In genomic region chr6:44737349-44737748, GRCh38 we compare ENCODE assay signal across 23 cellular contexts.
A peak's percentile ranks its signal among the peaks of the same experiment; 100 is the strongest.
DNase-seq lines count a peak whose midpoint lies in the region; ATAC-seq, FAIRE-seq and TF ChIP-seq lines count a peak whose summit lies in the region.
"Had no signal": no experiment of that assay in that cellular context is flagged by ENCODE, and none has a peak within 500 bp of the region (broad histone marks: within the 10 kb centered on the region; RNA-seq: fewer than 3 reads in every experiment).

No MANE protein-coding gene starts in this region.

- FAIRE-seq in H1 (lab: Jason Lieb, UNC) = no peak
- FAIRE-seq: H54 had no signal

- H3K4me2 ChIP-seq in H1 (ENCODE audit: insufficient read depth in 1 of 2, low read depth in 2 of 2, low read length in 2 of 2) (no peak overlapping the region), mesenchymal stem cell (ENCODE audit: low read length, poor library complexity, severe bottlenecking) (no peak overlapping the region)
- H3K4me2 ChIP-seq: KMS-11 had no signal

- H4K5ac ChIP-seq in H1 (ENCODE audit: insufficient read length, low read depth, low read length) = no peak overlapping the region

- no peak overlapping the region for H2BK120ac ChIP-seq in H1 (replicated peaks; ENCODE audit: low read depth, low read length)
- no peak overlapping the region for H2BK120ac ChIP-seq in mesenchymal stem cell (ENCODE audit: low read depth, low read length)

- H3K4ac ChIP-seq in H1 (replicated peaks; ENCODE audit: insufficient read length, low read depth, low read length) (no peak overlapping the region), mesenchymal stem cell (ENCODE audit: low read depth in 1 of 2, low read length in 2 of 2) (no peak overlapping the region)

- H2BK5ac ChIP-seq in H1 (ENCODE audit: low read depth, low read length) (no peak overlapping the region), mesenchymal stem cell (ENCODE audit: low read depth, low read length, poor library complexity, severe bottlenecking) (no peak overlapping the region)

- H3K27me3 ChIP-seq in H1 (replicated peaks in 1 of 4; ENCODE audit: control insufficient read depth in 3 of 4, extremely low read depth in 1 of 4, insufficient read depth in 3 of 4, low read length in 3 of 4) (no peaks in the 10 kb centered on the region), mesenchymal stem cell (ENCODE audit: control insufficient read depth in 1 of 2, insufficient read depth in 1 of 2, low read length in 2 of 2) (no peaks in the 10 kb centered on the region)
- H3K27me3 ChIP-seq: SJSA1 had no signal

- peaks cover 2% of the 10 kb centered on the region for H3K36me3 Mint-ChIP-seq in osteocyte (ENCODE audit: unreplicated experiment)

- TF ChIP-seq RAD21 in H1 (IDR thresholded peaks at IDR 0.05 in 1 of 2, conservative IDR thresholded peaks at IDR 0.05 in 1 of 2; ENCODE audit: low read depth in 2 of 2, low read length in 2 of 2) = no peak

- H3K9me3 ChIP-seq in H1 (ENCODE audit: insufficient read depth in 2 of 2, low read depth in 1 of 2, low read length in 1 of 2) = no peaks in the 10 kb centered on the region
- no peaks in the 10 kb centered on the region for H3K9me3 ChIP-seq in mesenchymal stem cell (ENCODE audit: control insufficient read depth, low read length)
- H3K9me3 ChIP-seq: SJSA1 had no signal

- H3K79me2 ChIP-seq in H1 (ENCODE audit: control insufficient read depth in 1 of 2, insufficient read depth in 2 of 2, low read length in 2 of 2) = no peaks in the 10 kb centered on the region

- WGBS in H1 (ENCODE audit: extremely low coverage in 1 of 2, insufficient coverage in 1 of 2, insufficient read length in 1 of 2, insufficient replicate concordance in 2 of 2, low coverage in 1 of 2, low lambda C conversion rate in 2 of 2, missing lambda C conversion rate in 1 of 2), 2 experiments = 88% methylated on average over 9 of the region's 9 CpGs; no CpG with 5 or more reads in 1 of the 2 experiments
- WGBS in mesenchymal stem cell = 100% methylated on average over 1 of the region's 9 CpGs

- H3K79me1 ChIP-seq in H1 (ENCODE audit: low read depth, low read length) = no peaks in the 10 kb centered on the region
- H3K79me1 ChIP-seq in mesenchymal stem cell (replicated peaks; ENCODE audit: low read length, poor library complexity, severe bottlenecking) = no peaks in the 10 kb centered on the region

- H3K9ac ChIP-seq in H1 (replicated peaks in 1 of 4; ENCODE audit: extremely low read depth in 1 of 4, low read depth in 3 of 4, low read length in 3 of 4) (no peak overlapping the region), mesenchymal stem cell (ENCODE audit: low read length) (no peak overlapping the region)
- H3K9ac ChIP-seq: KMS-11 had no signal

- H3K4me3 ChIP-seq in H1 (ENCODE audit: extremely low read depth in 1 of 4, insufficient read depth in 2 of 4, low read depth in 3 of 4, low read length in 4 of 4) = no peak overlapping the region
- H3K4me3 ChIP-seq in mesenchymal stem cell (ENCODE audit: insufficient read depth in 1 of 2, low read depth in 1 of 2, low read length in 2 of 2) = no peak overlapping the region
- H3K4me3 ChIP-seq: SJSA1 had no signal

- no peak for DNase-seq in H1 (ENCODE audit: low read depth in 1 of 2, low spot score in 2 of 2)
- DNase-seq in osteocyte (ENCODE audit: extremely low spot score, unreplicated experiment) = peak; percentile 51
- DNase-seq in iPS-NIHi7 (ENCODE audit: extremely low spot score) = no peak
- DNase-seq in mesenchymal stem cell = no peak
- DNase-seq in GM03348 (ENCODE audit: low spot score) = no peak
- DNase-seq in LoVo (ENCODE audit: low spot score) = no peak
- DNase-seq: EL, GF-D8, IMR-90, NCI-H1105, NCI-H2081, NCI-H2171, NCI-H345, NCI-H524, NCI-H82, T-helper 1 cell had no signal

- no peak for TF ChIP-seq EP300 in H1 (IDR thresholded peaks at IDR 0.05; ENCODE audit: borderline replicate concordance in 1 of 2, low read depth in 2 of 2, low read length in 2 of 2)

- no peak overlapping the region for H4K8ac ChIP-seq in H1 (ENCODE audit: extremely low read depth, insufficient read depth, low read length)
- no peak overlapping the region for H4K8ac ChIP-seq in mesenchymal stem cell (ENCODE audit: low read length)

- TF ChIP-seq POLR2A in H1 (IDR thresholded peaks at IDR 0.05; ENCODE audit: control extremely low read depth in 1 of 2, low read depth in 2 of 2, low read length in 2 of 2) = no peak

- POLR2A ChIA-PET in H1 (lab: Charles Lee; ENCODE audit: partially characterized antibody) = no interaction called here

- no peak overlapping the region for H3K14ac ChIP-seq in H1 (ENCODE audit: insufficient read length)
- H3K14ac ChIP-seq in mesenchymal stem cell (ENCODE audit: low read length in 2 of 2) = no peak overlapping the region

- H3K23me2 ChIP-seq in H1 (ENCODE audit: low read depth, low read length) = no peaks in the 10 kb centered on the region

- H3K4me1 ChIP-seq in H1 (replicated peaks in 1 of 4; ENCODE audit: control insufficient read depth in 3 of 4, insufficient read depth in 4 of 4, low read length in 3 of 4) (peaks cover 0 to 10% (median 5%) of the 10 kb centered on the region in 4 experiments; a peak in 6 of 7 replicates), mesenchymal stem cell (ENCODE audit: control insufficient read depth, insufficient read depth, low read depth, low read length) (peaks cover 22% of the 10 kb centered on the region)

- no peak overlapping the region for H3K4me3 Mint-ChIP-seq in osteocyte (ENCODE audit: unreplicated experiment)

- CTCF ChIA-PET in H1 (lab: Charles Lee; ENCODE audit: partially characterized antibody) = no interaction called here

- H3K36me3 ChIP-seq in H1 (ENCODE audit: control insufficient read depth in 2 of 4, insufficient read depth in 4 of 4, low read length in 3 of 4) = no peaks in the 10 kb centered on the region
- no peaks in the 10 kb centered on the region for H3K36me3 ChIP-seq in mesenchymal stem cell (ENCODE audit: control insufficient read depth in 1 of 2, insufficient read depth in 2 of 2, low read depth in 1 of 2, low read length in 2 of 2)
- H3K36me3 ChIP-seq: SJSA1 had no signal

- H2AK5ac ChIP-seq in H1 (ENCODE audit: low read depth, low read length) (no peak overlapping the region), mesenchymal stem cell (ENCODE audit: low read length, severe bottlenecking) (no peak overlapping the region)

- no peak overlapping the region for H2BK20ac ChIP-seq in H1 (ENCODE audit: low read length)

- peaks cover 29% of the 10 kb centered on the region for H3K4me1 Mint-ChIP-seq in osteocyte (ENCODE audit: unreplicated experiment)

- H3K23ac ChIP-seq in H1 (ENCODE audit: insufficient read length) (no peak overlapping the region), mesenchymal stem cell (ENCODE audit: low read length in 2 of 2) (no peak overlapping the region)

- H3K27ac ChIP-seq in H1 (ENCODE audit: low read depth, low read length) (no peak overlapping the region), mesenchymal stem cell (ENCODE audit: low read length, poor library complexity, severe bottlenecking) (no peak overlapping the region)
- H3K27ac ChIP-seq: C4-2B, KMS-11, SJSA1 had no signal

- TF ChIP-seq CTCF in H1 (IDR thresholded peaks at IDR 0.05; ENCODE audit: control extremely low read depth in 1 of 3, insufficient read depth in 1 of 3, low read depth in 1 of 3, low read length in 3 of 3) = no peak
- no peak for TF ChIP-seq CTCF in osteocyte (IDR thresholded peaks at IDR 0.05)

- 0 out of 2 replicates have a peak overlapping the region, but pooled peaks have one; percentile 5 for H2AFZ ChIP-seq in H1 (ENCODE audit: low read length)
- H2AFZ ChIP-seq in mesenchymal stem cell (ENCODE audit: low read depth, low read length) = no peak overlapping the region

- H3K56ac ChIP-seq in H1 (replicated peaks; ENCODE audit: insufficient read length, low read depth, low read length) = no peak overlapping the region

- H3K9me3 Mint-ChIP-seq in osteocyte (ENCODE audit: unreplicated experiment) = no peaks in the 10 kb centered on the region

- H4K91ac ChIP-seq in H1 (replicated peaks; ENCODE audit: insufficient read length, low read length) = no peak overlapping the region
- no peak overlapping the region for H4K91ac ChIP-seq in mesenchymal stem cell (ENCODE audit: low read length)

- no peak overlapping the region for H3K27ac Mint-ChIP-seq in osteocyte (ENCODE audit: unreplicated experiment)

- no peak overlapping the region for H2BK12ac ChIP-seq in H1 (ENCODE audit: low read depth, low read length)
- H2BK12ac ChIP-seq in mesenchymal stem cell (ENCODE audit: low read length in 2 of 2) = no peak overlapping the region

- H2BK15ac ChIP-seq in H1 (ENCODE audit: low read length) (no peak overlapping the region), mesenchymal stem cell (ENCODE audit: low read depth, poor library complexity, severe bottlenecking) (no peak overlapping the region)

- H3K18ac ChIP-seq in H1 (ENCODE audit: extremely low read depth, low read length) (no peak overlapping the region), mesenchymal stem cell (ENCODE audit: low read depth in 1 of 2, low read length in 2 of 2) (no peak overlapping the region)

- ATAC-seq in GM18868 (IDR thresholded peaks at IDR 0.05; ENCODE audit: unreplicated experiment) (peak; percentile 1), HG03175 (IDR thresholded peaks at IDR 0.05; ENCODE audit: unreplicated experiment) (peak; percentile 10)
- ATAC-seq: Right ventricle myocardium inferior had no signal

- H4K20me1 ChIP-seq in H1 (replicated peaks in 1 of 2; ENCODE audit: control insufficient read depth in 1 of 2, insufficient read depth in 2 of 2, low read length in 2 of 2) = no peaks in the 10 kb centered on the region

- H3K27me3 Mint-ChIP-seq in osteocyte (ENCODE audit: unreplicated experiment) = no peaks in the 10 kb centered on the region

TF ChIP-seq in H1, 55 proteins besides CTCF, POLR2A, EP300 and RAD21 (continues in another document):
- TF ChIP-seq NRF1 (IDR thresholded peaks at IDR 0.05; ENCODE audit: low read depth, low read length) = no peak
- no peak for TF ChIP-seq NANOG (IDR thresholded peaks at IDR 0.05; ENCODE audit: insufficient read depth, low read depth, low read length, poor library complexity, severe bottlenecking)
- no peak for TF ChIP-seq MAFK (IDR thresholded peaks at IDR 0.05; ENCODE audit: low read depth, low read length)
- no peak for TF ChIP-seq TBP (IDR thresholded peaks at IDR 0.05; ENCODE audit: low read depth, low read length)
- no peak for TF ChIP-seq E2F6 (IDR thresholded peaks at IDR 0.05)
- TF ChIP-seq SUZ12 (IDR thresholded peaks at IDR 0.05; ENCODE audit: low read length) = no peak
- TF ChIP-seq POLR2AphosphoS5 (IDR thresholded peaks at IDR 0.05; ENCODE audit: low read depth, low read length) = no peak
- TF ChIP-seq HDAC6 (IDR thresholded peaks at IDR 0.05; ENCODE audit: low read depth, low read length) = no peak
